Comparison of ENCODE assay signal across 8 cellular contexts in the genomic region with DNA sequence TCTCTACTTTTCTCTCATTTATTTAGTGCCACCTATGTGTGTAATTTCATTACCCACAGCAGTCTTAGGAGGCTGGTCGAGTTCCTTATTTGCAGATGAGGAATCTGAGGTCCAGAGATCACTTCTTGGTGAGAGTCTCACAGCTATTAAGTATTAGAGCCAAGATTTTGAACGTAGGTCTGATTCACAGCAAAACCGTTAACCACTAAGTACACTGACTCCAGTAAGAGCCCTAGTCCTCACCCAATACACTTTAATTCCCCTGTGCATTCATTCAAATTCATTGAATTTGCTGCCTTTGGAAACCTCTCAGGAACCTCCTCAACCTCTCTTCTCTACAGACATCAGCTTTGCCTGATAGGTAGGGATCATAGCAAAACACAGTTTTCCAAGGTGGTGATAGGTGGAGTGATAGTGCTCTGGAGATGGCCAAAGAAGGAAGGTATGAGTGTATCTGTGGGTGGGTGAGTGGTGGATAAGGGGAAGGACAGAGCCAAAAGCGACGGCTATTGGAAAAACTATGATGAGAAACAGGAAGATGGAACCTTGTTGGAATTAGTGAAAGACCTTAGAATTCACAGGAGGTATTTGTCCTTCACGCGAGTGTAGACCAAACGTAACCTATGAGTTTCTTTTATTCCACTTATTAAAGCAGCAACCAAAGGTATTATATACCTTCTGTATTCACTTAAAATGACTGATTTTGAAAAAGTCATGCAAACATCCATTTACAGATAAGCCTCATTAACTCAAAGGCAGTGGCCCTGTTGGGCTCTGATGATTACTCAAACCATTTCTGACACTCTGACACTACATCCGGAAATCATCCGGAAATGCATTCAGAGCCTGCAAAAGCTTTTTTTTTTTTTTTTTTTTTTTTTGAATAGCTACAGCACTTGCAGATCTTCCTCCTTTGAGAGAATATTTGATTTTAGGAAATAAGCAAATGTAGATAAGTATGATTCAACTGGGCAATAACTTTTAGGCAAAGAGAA. TPM values are rescaled to one million over a fixed set of nuclear protein-coding genes. Genes with fewer than 3 reads are reported as not detected.
DNase-seq lines count a peak whose midpoint lies in the region; ATAC-seq and TF ChIP-seq lines count a peak whose summit lies in the region.

No MANE protein-coding gene starts in this region.

- CTCF ChIA-PET in WTC11 (lab: Charles Lee), result interaction anchor here (0.6 to 0.7 kb wide), 2 partner anchors 36 to 475 kb away, joined by 3 to 5 read pairs; no protein-coding TSS in a partner anchor

- H3K4me1 ChIP-seq in Peyer's patch (peaks cover 0 to 10% (median 0%) of the 10 kb centered on the region in 4 donors), heart left ventricle (peaks cover 0 to 50% (median 11%) of the 10 kb centered on the region in 12 donors)

- intact Hi-C loops in heart left ventricle (cut with DNase I), result loop anchor here in 1 of 10 donors (10.0 kb wide), 1 partner anchor 1557 kb away; no protein-coding TSS in a partner anchor

- WGBS in heart left ventricle, 4 donors, result 54 to 67% (median 63%) methylated on average over 10 of the region's 10 CpGs

- TF ChIP-seq CTCF in WTC11 (IDR thresholded peaks at IDR 0.05) (no peak), Peyer's patch (IDR thresholded peaks at IDR 0.05) (no peak), heart left ventricle (IDR thresholded peaks at IDR 0.05) (no peak)

- H3K36me3 ChIP-seq in Peyer's patch (no peaks in the 10 kb centered on the region), heart left ventricle (no peaks in the 10 kb centered on the region)

- H3K9me3 ChIP-seq in Peyer's patch (no peaks in the 10 kb centered on the region), heart left ventricle (no peaks in the 10 kb centered on the region)

- no peaks in the 10 kb centered on the region for H3K9me3 Mint-ChIP-seq in WTC11
- no peaks in the 10 kb centered on the region for H3K9me3 Mint-ChIP-seq in stimulated activated memory B cell treated with anti-CD40 and anti-IgM and Interleukin-4, amounts not matched to agents 10 μg/mL and 1 μg/mL and 100 μg/mL, for 72 hours

- no peak overlapping the region for H3K4me3 ChIP-seq in Peyer's patch
- H3K4me3 ChIP-seq in heart left ventricle, result no peak overlapping the region

- ATAC-seq in HG03066 (IDR thresholded peaks at IDR 0.05; ENCODE audit: low read depth, unreplicated experiment) (peak; percentile 85), WTC11 (no peak), heart left ventricle (no peak), esophagus mucosa (no peak)
- ATAC-seq in stimulated activated memory B cell treated with anti-CD40 and anti-IgM and Interleukin-4, amounts not matched to agents 10 μg/mL and 1 μg/mL and 100 μg/mL, for 72 hours, result peak; percentile 57

- POLR2A ChIA-PET in WTC11 (lab: Charles Lee), result no interaction called here

- H3K27ac ChIP-seq in Peyer's patch, result peak overlapping the region in 1 of 4 donors; percentile 15
- H3K27ac ChIP-seq in heart left ventricle, result peak overlapping the region in 1 of 12 donors; percentile 5

- peak overlapping the region; percentile 71 for H3K27ac Mint-ChIP-seq in WTC11
- peak overlapping the region; percentile 80 for H3K27ac Mint-ChIP-seq in stimulated activated memory B cell treated with anti-CD40 and anti-IgM and Interleukin-4, amounts not matched to agents 10 μg/mL and 1 μg/mL and 100 μg/mL, for 72 hours

- H3K4me1 Mint-ChIP-seq in WTC11, result peaks cover 50% of the 10 kb centered on the region
- H3K4me1 Mint-ChIP-seq in stimulated activated memory B cell treated with anti-CD40 and anti-IgM and Interleukin-4, amounts not matched to agents 10 μg/mL and 1 μg/mL and 100 μg/mL, for 72 hours, result peaks cover 32% of the 10 kb centered on the region

- no peak overlapping the region for H3K4me3 Mint-ChIP-seq in WTC11
- H3K4me3 Mint-ChIP-seq in stimulated activated memory B cell treated with anti-CD40 and anti-IgM and Interleukin-4, amounts not matched to agents 10 μg/mL and 1 μg/mL and 100 μg/mL, for 72 hours, result no peak overlapping the region

- H3K27me3 Mint-ChIP-seq in WTC11 (ENCODE audit: low read depth), result no peaks in the 10 kb centered on the region
- H3K27me3 Mint-ChIP-seq in stimulated activated memory B cell treated with anti-CD40 and anti-IgM and Interleukin-4, amounts not matched to agents 10 μg/mL and 1 μg/mL and 100 μg/mL, for 72 hours, result no peaks in the 10 kb centered on the region

- no peak for TF ChIP-seq POLR2A in Peyer's patch (IDR thresholded peaks at IDR 0.05)
- TF ChIP-seq POLR2A in heart left ventricle (IDR thresholded peaks at IDR 0.05), result no peak

- peak; percentile 9 for DNase-seq in stimulated activated CD4-positive, alpha-beta T cell treated with anti-CD3 and anti-CD28 coated beads, Interleukin-2, amount 100 ng/mL, for 4 hours (ENCODE audit: low read depth)
- no peak for DNase-seq in stimulated activated CD4-positive, alpha-beta T cell treated with anti-CD3 and anti-CD28 coated beads, Interleukin-4, amount 100 ng/mL, for 1 hour
- DNase-seq in WTC11 (ENCODE audit: low spot score), result no peak
- no peak for DNase-seq in Peyer's patch
- DNase-seq in heart left ventricle, result no peak

- H3K27me3 ChIP-seq in Peyer's patch (no peaks in the 10 kb centered on the region), heart left ventricle (no peaks in the 10 kb centered on the region)

- no peaks in the 10 kb centered on the region for H3K36me3 Mint-ChIP-seq in WTC11
- no peaks in the 10 kb centered on the region for H3K36me3 Mint-ChIP-seq in stimulated activated memory B cell treated with anti-CD40 and anti-IgM and Interleukin-4, amounts not matched to agents 10 μg/mL and 1 μg/mL and 100 μg/mL, for 72 hours

TF ChIP-seq in WTC11, 78 proteins besides CTCF, POLR2A, EP300 and RAD21:
- TF ChIP-seq TEAD1 (CRISPR knock-in tag; IDR thresholded peaks at IDR 0.05) (no peak), ESRRA (CRISPR knock-in tag; IDR thresholded peaks at IDR 0.05; ENCODE audit: borderline replicate concordance) (no peak)
- TF ChIP-seq, protein P1, sequence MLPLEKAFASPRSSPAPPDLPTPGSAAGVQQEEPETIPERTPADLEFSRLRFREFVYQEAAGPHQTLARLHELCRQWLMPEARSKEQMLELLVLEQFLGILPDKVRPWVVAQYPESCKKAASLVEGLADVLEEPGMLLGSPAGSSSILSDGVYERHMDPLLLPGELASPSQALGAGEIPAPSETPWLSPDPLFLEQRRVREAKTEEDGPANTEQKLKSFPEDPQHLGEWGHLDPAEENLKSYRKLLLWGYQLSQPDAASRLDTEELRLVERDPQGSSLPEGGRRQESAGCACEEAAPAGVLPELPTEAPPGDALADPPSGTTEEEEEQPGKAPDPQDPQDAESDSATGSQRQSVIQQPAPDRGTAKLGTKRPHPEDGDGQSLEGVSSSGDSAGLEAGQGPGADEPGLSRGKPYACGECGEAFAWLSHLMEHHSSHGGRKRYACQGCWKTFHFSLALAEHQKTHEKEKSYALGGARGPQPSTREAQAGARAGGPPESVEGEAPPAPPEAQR (CRISPR knock-in tag; IDR thresholded peaks at IDR 0.05), result no peak

RNA-seq across cellular contexts. Expression of a gene that starts 6.3 kb away (rescaled TPM):
- total RNA-seq in WTC11 (2021) (32.7 to 34.3 TPM (median 33.8 TPM) in 3 replicates), Peyer's patch (10 to 100 TPM; 38.2 to 56.8 (median 39.8) TPM), heart left ventricle (10 to 100 TPM; 14.4 to 35.7 (median 25.4) TPM), esophagus mucosa (24.5 TPM)
- 10 to 100 TPM; 15.2 to 19.1 TPM for polyA plus RNA-seq in heart left ventricle

Comparison
In these comparisons a context has a peak if more than half of its experiments do, and no peak if none do; other contexts are left out.
1. ATAC-seq: peak in HG03066 (single experiment) and stimulated activated memory B cell treated with anti-CD40 and anti-IgM and Interleukin-4, amounts not matched to agents 10 μg/mL and 1 μg/mL and 100 μg/mL, for 72 hours (single experiment); none in WTC11 (single experiment), heart left ventricle (0 of 4) and esophagus mucosa (single experiment).